ENCODE assay signal across 10 cellular contexts in the genomic region with DNA sequence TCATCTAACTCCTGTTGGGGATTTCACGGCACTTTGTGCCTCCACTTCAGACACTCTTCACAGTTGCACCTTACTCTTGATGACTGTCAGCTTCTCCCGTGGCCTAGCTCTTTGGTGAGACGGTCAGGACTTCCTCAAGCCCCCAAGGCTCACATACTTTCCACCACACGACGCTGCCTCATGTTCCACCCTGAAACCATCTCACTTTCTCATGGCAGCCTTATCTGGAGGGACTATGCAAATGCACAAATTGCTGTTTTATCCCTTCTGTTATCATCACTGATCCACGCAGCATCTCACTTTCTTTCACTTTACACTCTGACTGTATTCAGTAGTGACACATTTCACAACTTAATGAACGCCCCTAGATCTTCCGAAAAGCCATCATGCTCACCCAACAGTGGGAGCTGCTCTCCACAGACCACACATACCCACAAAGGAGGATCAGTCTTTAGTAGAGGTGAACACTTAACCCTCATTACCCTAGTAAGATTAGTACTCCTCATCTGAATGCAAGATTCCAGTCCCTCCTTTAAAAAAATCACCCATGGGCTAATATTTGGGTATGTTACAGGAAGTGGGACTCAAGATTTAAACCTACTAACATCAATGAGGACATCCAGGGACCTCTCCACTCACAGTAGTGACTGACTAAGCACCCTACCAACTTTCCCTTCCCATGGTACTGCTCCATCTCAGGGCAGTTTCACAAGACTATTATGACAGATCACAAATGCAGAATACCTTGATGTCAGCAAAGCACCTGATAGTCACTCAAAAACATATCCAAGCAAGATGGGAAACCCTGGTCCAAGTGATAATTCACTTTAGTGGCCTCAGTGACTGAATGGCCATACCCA. TPM values are rescaled to one million over a fixed set of nuclear protein-coding genes. Genes with fewer than 3 reads are reported as not detected.
DNase-seq lines count a peak whose midpoint lies in the region; ATAC-seq, FAIRE-seq and TF ChIP-seq lines count a peak whose summit lies in the region.
"Had no signal": no experiment of that assay in that cellular context is flagged by ENCODE, and none has a peak within 500 bp of the region (broad histone marks: within the 10 kb centered on the region; RNA-seq: fewer than 3 reads in every experiment).

No MANE protein-coding gene starts in this region.

- POLR2A ChIA-PET in activated B cell treated with CpG ODN at 0.5 μM for 24 hours (lab: Charles Lee), result no interaction called here

- peaks cover 0 to 6% of the 10 kb centered on the region in 2 donors for H3K4me1 ChIP-seq in uterus

- CTCF ChIA-PET in activated B cell treated with CpG ODN at 0.5 μM for 24 hours (lab: Charles Lee), result no interaction called here

- peak; percentile 87 for FAIRE-seq in GM18507 (lab: Jason Lieb, UNC)

- ATAC-seq in HG02610 (IDR thresholded peaks at IDR 0.05; ENCODE audit: unreplicated experiment) (peak; percentile 80), activated B cell treated with CpG ODN at 0.5 μM for 24 hours (ENCODE audit: low read depth) (peak; percentile 62)

- peak overlapping the region; percentile 2 for H3K4me3 Mint-ChIP-seq in activated B cell treated with CpG ODN at 0.5 μM for 24 hours
- H3K4me3 Mint-ChIP-seq in nephron progenitor cell, result no peak overlapping the region
- no peak overlapping the region for H3K4me3 Mint-ChIP-seq in glutamatergic neuron (ENCODE audit: unreplicated experiment)

- TF ChIP-seq CTCF in activated B cell treated with CpG ODN at 0.5 μM for 24 hours (IDR thresholded peaks at IDR 0.05) (no peak), nephron progenitor cell (IDR thresholded peaks at IDR 0.05) (no peak), glutamatergic neuron (IDR thresholded peaks at IDR 0.05; ENCODE audit: partially characterized antibody, unreplicated experiment) (no peak), uterus (IDR thresholded peaks at IDR 0.05) (no peak)

- intact Hi-C loops in activated B cell treated with CpG ODN at 0.5 μM for 24 hours (cut with micrococcal nuclease) (no loop called here), uterus (cut with DNase I; ENCODE audit: low total_unique reads) (no loop called here)

- no peak overlapping the region for H3K4me3 ChIP-seq in uterus
- H3K4me3 ChIP-seq: PC-9 had no signal

- no peaks in the 10 kb centered on the region for H3K27me3 ChIP-seq in uterus

- peak overlapping the region; percentile 38 for H3K27ac Mint-ChIP-seq in activated B cell treated with CpG ODN at 0.5 μM for 24 hours
- peak overlapping the region; percentile 0 for H3K27ac Mint-ChIP-seq in nephron progenitor cell
- no peak overlapping the region for H3K27ac Mint-ChIP-seq in glutamatergic neuron (ENCODE audit: unreplicated experiment)

- no peaks in the 10 kb centered on the region for H3K9me3 Mint-ChIP-seq in activated B cell treated with CpG ODN at 0.5 μM for 24 hours
- H3K9me3 Mint-ChIP-seq in nephron progenitor cell, result no peaks in the 10 kb centered on the region
- peaks cover 3% of the 10 kb centered on the region for H3K9me3 Mint-ChIP-seq in glutamatergic neuron (ENCODE audit: unreplicated experiment)

- H3K36me3 Mint-ChIP-seq in activated B cell treated with CpG ODN at 0.5 μM for 24 hours (ENCODE audit: low read depth), result peaks cover 13% of the 10 kb centered on the region
- peaks cover 45% of the 10 kb centered on the region for H3K36me3 Mint-ChIP-seq in nephron progenitor cell (ENCODE audit: low read depth)
- H3K36me3 Mint-ChIP-seq in glutamatergic neuron (ENCODE audit: unreplicated experiment), result no peaks in the 10 kb centered on the region

- DNase-seq in GM18507 (ENCODE audit: extremely low spot score, insufficient read length, low read depth), result no peak
- DNase-seq in activated B cell treated with CpG ODN at 0.5 μM for 24 hours, result no peak
- DNase-seq in nephron progenitor cell, result no peak
- DNase-seq in NCI-H1436 treated with DMSO at 0.1 percent for 48 hours (lab: John Stamatoyannopoulos, UW), result no peak
- no peak for DNase-seq in DMS79 (lab: John Stamatoyannopoulos, UW)
- DNase-seq in glutamatergic neuron, result no peak
- no peak for DNase-seq in uterus
- DNase-seq: PC-9 had no signal

- no peaks in the 10 kb centered on the region for H3K36me3 ChIP-seq in uterus

- no peak for TF ChIP-seq POLR2A in uterus (IDR thresholded peaks at IDR 0.05)

- H3K4me1 Mint-ChIP-seq in activated B cell treated with CpG ODN at 0.5 μM for 24 hours (peaks cover 33% of the 10 kb centered on the region), nephron progenitor cell (peaks cover 18% of the 10 kb centered on the region), glutamatergic neuron (ENCODE audit: low read depth, unreplicated experiment) (peaks cover 34% of the 10 kb centered on the region)

- no peak overlapping the region for H3K27ac ChIP-seq in uterus
- H3K27ac ChIP-seq: parathyroid adenoma, PC-9 had no signal

- H3K27me3 Mint-ChIP-seq in activated B cell treated with CpG ODN at 0.5 μM for 24 hours (no peaks in the 10 kb centered on the region), nephron progenitor cell (ENCODE audit: low read depth, poor library complexity) (no peaks in the 10 kb centered on the region), glutamatergic neuron (ENCODE audit: unreplicated experiment) (peaks cover 13% of the 10 kb centered on the region)

- no peaks in the 10 kb centered on the region for H3K9me3 ChIP-seq in uterus

RNA-seq across cellular contexts. Expression of a gene that starts 35.4 kb away (rescaled TPM):
- 57.8 and 64.7 TPM in 2 replicates for total RNA-seq in activated B cell treated with CpG ODN at 0.5 μM for 24 hours
- 525 TPM for total RNA-seq in glutamatergic neuron (ENCODE audit: unreplicated experiment)
- 100 to 1,000 TPM in 3 of 4 donors, 10 to 100 TPM in 1; 50.7 to 208 (median 135) TPM for total RNA-seq in uterus
